ENCODE assay signal across 26 cellular contexts in the genomic region with DNA sequence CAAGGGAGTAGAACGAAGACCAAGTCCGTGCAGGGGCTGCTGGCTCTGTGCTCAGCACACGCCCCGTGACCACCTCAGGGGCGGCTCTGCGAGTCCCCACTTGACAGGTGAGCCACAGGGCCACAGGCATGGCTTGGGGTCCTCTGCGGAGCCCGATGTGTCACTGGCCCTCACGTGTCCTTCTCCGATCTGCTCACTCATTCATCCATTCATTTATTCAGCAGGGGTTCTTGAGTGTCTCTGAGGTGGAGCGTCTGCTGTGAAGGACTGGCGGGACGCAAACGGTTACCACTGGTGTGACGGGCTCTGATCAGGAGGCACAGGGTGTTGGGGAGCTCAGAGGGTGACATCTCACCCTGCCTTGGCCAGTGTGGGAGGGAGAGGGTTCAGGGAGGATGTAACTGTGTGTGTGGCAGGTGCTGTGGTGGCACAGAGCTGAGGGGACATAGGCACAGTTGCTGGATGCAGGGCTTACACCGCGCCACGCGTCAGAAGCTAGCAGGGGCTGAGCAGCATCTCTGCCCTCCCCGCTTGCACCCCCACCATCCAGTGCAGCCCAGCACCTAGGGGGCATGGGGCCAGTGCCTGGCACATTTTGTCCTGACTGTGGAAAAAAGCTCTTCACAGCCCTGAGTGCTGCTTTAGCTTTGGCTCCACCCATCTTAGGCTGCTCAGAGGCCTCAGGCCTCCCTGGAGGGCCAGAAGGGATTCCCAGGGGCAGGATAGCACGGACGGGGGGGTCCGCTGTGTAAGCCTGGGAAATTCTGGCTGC.
A peak's percentile ranks its signal among the peaks of the same experiment; 100 is the strongest.
DNase-seq lines count a peak whose midpoint lies in the region; ATAC-seq, FAIRE-seq and TF ChIP-seq lines count a peak whose summit lies in the region.
"Had no signal": no experiment of that assay in that cellular context is flagged by ENCODE, and none has a peak within 500 bp of the region (broad histone marks: within the 10 kb centered on the region; RNA-seq: fewer than 3 reads in every experiment).

No MANE protein-coding gene starts in this region.

- H3K9me3 ChIP-seq in RWPE2 (ENCODE audit: severe bottlenecking) = no peaks in the 10 kb centered on the region
- no peaks in the 10 kb centered on the region for H3K9me3 ChIP-seq in HepG2 (ENCODE audit: low read length)
- no peaks in the 10 kb centered on the region for H3K9me3 ChIP-seq in thyroid gland
- H3K9me3 ChIP-seq: prostate gland had no signal

- peaks cover 5% of the 10 kb centered on the region for H3K36me3 Mint-ChIP-seq in activated T-cell treated with anti-CD3 and anti-CD28 coated beads, Interleukin-2, amount 50 U/mL, for 24 hours (ENCODE audit: low read depth)
- H3K36me3 Mint-ChIP-seq: activated naive CD8-positive, alpha-beta T cell treated with anti-CD3 and anti-CD28 coated beads, Interleukin-2, amount 10 ng/mL, durations not matched to agents 7 days and 5 days had no signal

- 68% methylated on average over 14 of the region's 23 CpGs for WGBS in HepG2 (ENCODE audit: low lambda C conversion rate)
- 87 to 93% methylated on average over 19 to 22 of the region's 23 CpGs for WGBS in thyroid gland, 2 donors

- H3K4me3 ChIP-seq in RWPE2 (ENCODE audit: severe bottlenecking) (no peak overlapping the region), HepG2 (replicated peaks in 1 of 3; ENCODE audit: insufficient read depth in 1 of 3, low read depth in 2 of 3, low read length in 3 of 3) (no peak overlapping the region), thyroid gland (replicated peaks in 1 of 3) (no peak overlapping the region)
- H3K4me3 ChIP-seq: GM12878, prostate gland had no signal

- no peak overlapping the region for H3K4me2 ChIP-seq in HepG2 (ENCODE audit: low read depth, low read length)

- H3K27ac ChIP-seq in RWPE2 (ENCODE audit: poor library complexity, severe bottlenecking) (no peak overlapping the region), HepG2 (ENCODE audit: extremely low read length, insufficient read depth, low read length) (no peak overlapping the region), thyroid gland (peak overlapping the region in 1 of 3 donors; percentile 43)
- H3K27ac ChIP-seq: prostate gland had no signal

- no peaks in the 10 kb centered on the region for H3K79me2 ChIP-seq in HepG2 (ENCODE audit: insufficient read depth, low read length)

- no peak for TF ChIP-seq POLR2A in HepG2 (IDR thresholded peaks at IDR 0.05; ENCODE audit: insufficient read depth in 1 of 2, low read depth in 2 of 2, low read length in 2 of 2)
- no peak for TF ChIP-seq POLR2A in thyroid gland (IDR thresholded peaks at IDR 0.05)

- peak overlapping the region; percentile 40 for H3K27ac Mint-ChIP-seq in activated T-cell treated with anti-CD3 and anti-CD28 coated beads, Interleukin-2, amount 50 U/mL, for 24 hours
- H3K27ac Mint-ChIP-seq: activated naive CD8-positive, alpha-beta T cell treated with anti-CD3 and anti-CD28 coated beads, Interleukin-2, amount 10 ng/mL, durations not matched to agents 7 days and 5 days had no signal

- CTCF ChIA-PET in HepG2 (lab: Yijun Ruan, JAX; ENCODE audit: low intra/inter-chr PET ratio, low total read pairs) = no interaction called here

- H3K9me3 Mint-ChIP-seq in activated T-cell treated with anti-CD3 and anti-CD28 coated beads, Interleukin-2, amount 50 U/mL, for 24 hours = peaks cover 5% of the 10 kb centered on the region

- no peak for FAIRE-seq in HepG2 (lab: Jason Lieb, UNC)
- FAIRE-seq: A204.1, GM12878, H54 had no signal

- in situ Hi-C loops in HepG2 (cut with HindIII; ENCODE audit: extremely low pct_ligation_motif_present, low pct_unique_long_range_greater_than_20kb) = no loop called here

- no peak for TF ChIP-seq CTCF in RWPE2 (IDR thresholded peaks at IDR 0.05; ENCODE audit: poor library complexity, severe bottlenecking)
- TF ChIP-seq CTCF in HepG2 (CRISPR knock-in tag; IDR thresholded peaks at IDR 0.05) = no peak
- no peak for TF ChIP-seq CTCF in thyroid gland (IDR thresholded peaks at IDR 0.05)

- no peak overlapping the region for H3K9ac ChIP-seq in HepG2 (ENCODE audit: insufficient read depth, low read depth, low read length)

- H3K36me3 ChIP-seq in RWPE2 (ENCODE audit: low read depth) = no peaks in the 10 kb centered on the region
- no peaks in the 10 kb centered on the region for H3K36me3 ChIP-seq in HepG2 (replicated peaks in 1 of 2; ENCODE audit: control insufficient read depth in 1 of 2, insufficient read depth in 2 of 2, low read length in 2 of 2)
- no peaks in the 10 kb centered on the region for H3K36me3 ChIP-seq in thyroid gland
- H3K36me3 ChIP-seq: prostate gland had no signal

- DNase-seq in activated T-cell treated with anti-CD3 and anti-CD28 coated beads, Interleukin-2, amount 50 U/mL, for 24 hours = no peak
- DNase-seq in activated T-cell treated with anti-CD3 and anti-CD28 coated beads, Interleukin-2, amount 50 U/mL, for 48 hours = no peak
- DNase-seq in RWPE2 (ENCODE audit: low spot score) = no peak
- no peak for DNase-seq in HepG2 (ENCODE audit: low spot score)
- peak; percentile 75 to 76 for DNase-seq in thyroid gland
- no peak for DNase-seq in NCI-H2196 (lab: John Stamatoyannopoulos, UW; ENCODE audit: unreplicated experiment)
- DNase-seq in C1 segment of cervical spinal cord (lab: John Stamatoyannopoulos, UW) = no peak
- DNase-seq: activated CD4-positive, alpha-beta T cell treated with anti-CD3 and anti-CD28 coated beads, Interleukin-2, amount 50 U/mL, for 48 hours; activated CD4-positive, CD25-positive, alpha-beta regulatory T cell; activated effector memory CD4-positive, alpha-beta T cell treated with anti-CD3 and anti-CD28 coated beads, Interleukin-2, amount 50 U/mL, for 16 hours; activated naive CD8-positive, alpha-beta T cell treated with anti-CD3 and anti-CD28 coated beads, Interleukin-2, amount 10 ng/mL, durations not matched to agents 7 days and 5 days; Calu3; foreskin fibroblast; IMR-90; NCI-H1092 treated with DMSO at 0.1 percent for 48 hours; NCI-H2081 treated with DMSO at 0.1 percent for 48 hours; NCI-H446 treated with DMSO at 0.1 percent for 48 hours; OCI-M1; SHP77; SW 1271 had no signal

- no TSS peak for BruUV-seq in HepG2 (replicated peaks; lab: Mats Ljungman, UMichigan)

- H3K27me3 ChIP-seq in RWPE2 (ENCODE audit: insufficient read depth, poor library complexity, severe bottlenecking) (no peaks in the 10 kb centered on the region), HepG2 (ENCODE audit: control insufficient read depth in 1 of 2, insufficient read depth in 2 of 2, low read length in 2 of 2) (0 out of 5 replicates have a peak, but pooled peaks cover 0 to 2% of the 10 kb centered on the region in 2 experiments), thyroid gland (no peaks in the 10 kb centered on the region)

- no peaks in the 10 kb centered on the region for H3K27me3 Mint-ChIP-seq in activated T-cell treated with anti-CD3 and anti-CD28 coated beads, Interleukin-2, amount 50 U/mL, for 24 hours

- no peak overlapping the region for H2AFZ ChIP-seq in HepG2 (ENCODE audit: low read length)

- TF ChIP-seq EP300 in HepG2 (IDR thresholded peaks at IDR 0.05; ENCODE audit: low read depth in 2 of 2, low read length in 2 of 2) (no peak), HepG2 (CRISPR knock-in tag; IDR thresholded peaks at IDR 0.05; ENCODE audit: borderline replicate concordance) (no peak)

- H4K20me1 ChIP-seq in HepG2 (ENCODE audit: insufficient read depth, low read length) = no peaks in the 10 kb centered on the region

- peak; percentile 26; the same call in 2 of the 3 replicates for ATAC-seq in RWPE2 (ENCODE audit: low read depth)
- ATAC-seq in HepG2 = peak; percentile 24; the same call in 2 of the 3 replicates
- ATAC-seq in SK-N-SH treated with all-trans-retinoic acid at 6 μM for 48 hours = no peak; the same call in 2 of the 3 replicates
- ATAC-seq: GM12878 had no signal

- H3K4me1 ChIP-seq in RWPE2 (ENCODE audit: insufficient read depth, poor library complexity, severe bottlenecking) = no peaks in the 10 kb centered on the region
- no peaks in the 10 kb centered on the region for H3K4me1 ChIP-seq in HepG2 (ENCODE audit: insufficient read depth, low read length)
- H3K4me1 ChIP-seq in thyroid gland = peaks cover 0 to 9% of the 10 kb centered on the region in 2 donors
- H3K4me1 ChIP-seq: prostate gland had no signal

- H3K4me3 Mint-ChIP-seq in activated T-cell treated with anti-CD3 and anti-CD28 coated beads, Interleukin-2, amount 50 U/mL, for 24 hours = no peak overlapping the region
- H3K4me3 Mint-ChIP-seq: activated naive CD8-positive, alpha-beta T cell treated with anti-CD3 and anti-CD28 coated beads, Interleukin-2, amount 10 ng/mL, durations not matched to agents 7 days and 5 days; neural crest cell had no signal

- POLR2A ChIA-PET in HepG2 (lab: Yijun Ruan, JAX) = no interaction called here

- no peaks in the 10 kb centered on the region for H3K4me1 Mint-ChIP-seq in activated T-cell treated with anti-CD3 and anti-CD28 coated beads, Interleukin-2, amount 50 U/mL, for 24 hours (ENCODE audit: low read depth)
- H3K4me1 Mint-ChIP-seq: activated naive CD8-positive, alpha-beta T cell treated with anti-CD3 and anti-CD28 coated beads, Interleukin-2, amount 10 ng/mL, durations not matched to agents 7 days and 5 days; neural crest cell had no signal

- TF ChIP-seq RAD21 in HepG2 (CRISPR knock-in tag; IDR thresholded peaks at IDR 0.05) = no peak

- intact Hi-C loops in HepG2 (cut with micrococcal nuclease; ENCODE audit: unreplicated experiment) (no loop called here), thyroid gland (cut with DNase I) (no loop called here)

TF ChIP-seq in HepG2, 621 proteins besides CTCF, POLR2A, EP300 and RAD21 (continues in another document):
- TF ChIP-seq ZNF17 (CRISPR knock-in tag; IDR thresholded peaks at IDR 0.05) = no peak
- TF ChIP-seq, protein P1, sequence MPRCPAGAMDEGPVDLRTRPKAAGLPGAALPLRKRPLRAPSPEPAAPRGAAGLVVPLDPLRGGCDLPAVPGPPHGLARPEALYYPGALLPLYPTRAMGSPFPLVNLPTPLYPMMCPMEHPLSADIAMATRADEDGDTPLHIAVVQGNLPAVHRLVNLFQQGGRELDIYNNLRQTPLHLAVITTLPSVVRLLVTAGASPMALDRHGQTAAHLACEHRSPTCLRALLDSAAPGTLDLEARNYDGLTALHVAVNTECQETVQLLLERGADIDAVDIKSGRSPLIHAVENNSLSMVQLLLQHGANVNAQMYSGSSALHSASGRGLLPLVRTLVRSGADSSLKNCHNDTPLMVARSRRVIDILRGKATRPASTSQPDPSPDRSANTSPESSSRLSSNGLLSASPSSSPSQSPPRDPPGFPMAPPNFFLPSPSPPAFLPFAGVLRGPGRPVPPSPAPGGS (CRISPR knock-in tag; IDR thresholded peaks at IDR 0.05) = no peak

TF ChIP-seq in SK-N-SH treated with all-trans-retinoic acid at 6 μM for 48 hours, 23 proteins besides CTCF, POLR2A, EP300 and RAD21 (continues in another document):
- TF ChIP-seq OSR1 (CRISPR knock-in tag; IDR thresholded peaks at IDR 0.05) = no peak
- no peak for TF ChIP-seq PPARA (CRISPR knock-in tag; IDR thresholded peaks at IDR 0.05; ENCODE audit: borderline replicate concordance)
- no peak for TF ChIP-seq ARNTL (CRISPR knock-in tag; IDR thresholded peaks at IDR 0.05; ENCODE audit: borderline replicate concordance, low read depth)
- no peak for TF ChIP-seq GLIS3 (CRISPR knock-in tag; IDR thresholded peaks at IDR 0.05)

Comparison
In these comparisons a context has a peak if more than half of its experiments do, and no peak if none do; other contexts are left out.
1. DNase-seq: peak in thyroid gland (2 of 2); none in activated T-cell treated with anti-CD3 and anti-CD28 coated beads, Interleukin-2, amount 50 U/mL, for 24 hours (single experiment), activated T-cell treated with anti-CD3 and anti-CD28 coated beads, Interleukin-2, amount 50 U/mL, for 48 hours (0 of 2), RWPE2 (single experiment), HepG2 (single experiment), NCI-H2196 (single experiment) and C1 segment of cervical spinal cord (0 of 14).